In the genomic region with DNA sequence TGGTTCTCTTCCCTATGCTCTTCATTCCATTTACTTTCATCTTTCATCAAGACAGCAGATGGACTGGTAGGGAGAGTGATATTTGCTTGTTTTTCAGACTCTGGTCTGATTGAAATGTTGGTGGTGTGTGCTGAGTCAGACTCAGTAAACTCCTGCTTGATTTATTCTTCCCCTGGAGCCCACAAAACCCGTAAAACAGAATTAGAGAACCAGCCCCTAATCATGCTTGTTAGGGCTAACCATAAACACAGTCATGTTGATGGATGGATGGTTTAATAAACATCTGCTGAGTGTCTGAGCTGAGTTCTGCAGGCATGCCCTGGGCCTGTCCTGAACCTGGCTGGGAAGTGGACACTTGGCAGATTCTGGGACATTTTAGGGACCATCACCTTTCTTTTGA, we compare ENCODE assay signal across 20 cellular contexts. TPM values are rescaled to one million over a fixed set of nuclear protein-coding genes. Genes with fewer than 3 reads are reported as not detected.
DNase-seq lines count a peak whose midpoint lies in the region; ATAC-seq and TF ChIP-seq lines count a peak whose summit lies in the region.
"Had no signal": no experiment of that assay in that cellular context is flagged by ENCODE, and none has a peak within 500 bp of the region (broad histone marks: within the 10 kb centered on the region; RNA-seq: fewer than 3 reads in every experiment).

No MANE protein-coding gene starts in this region.

- DNase-seq in BJ (ENCODE audit: low read depth) = peak; percentile 19
- peak; percentile 52 for DNase-seq in PC-3
- DNase-seq in islet precursor cell = peak; percentile 66
- no peak for DNase-seq in MG63
- DNase-seq in SKM-1 treated with dmso at 0.1 percent for 144 hours (lab: John Stamatoyannopoulos, UW; ENCODE audit: unreplicated experiment) = no peak
- no peak for DNase-seq in stimulated activated CD4-positive, alpha-beta T cell treated with anti-CD3 and anti-CD28 coated beads, Interleukin-1b, Interleukin-23, amount 100 ng/mL, for 48 hours
- DNase-seq: activated CD8-positive, alpha-beta T cell treated with anti-CD3 and anti-CD28 coated beads for 36 hours; activated naive CD4-positive, alpha-beta T cell treated with anti-CD3 and anti-CD28 coated beads, Interleukin-2, amount 50 U/mL, for 16 hours; activated T-cell treated with anti-CD3 and anti-CD28 coated beads, Interleukin-2, amount 50 U/mL, for 4 hours; CD4-positive, alpha-beta T cell; effector CD8-positive, alpha-beta T cell; glutamatergic neuron; NCI-H2227 treated with DMSO at 0.1 percent for 48 hours; SHP77 treated with DMSO at 0.1 percent for 48 hours; T-helper 2 cell had no signal

- intact Hi-C loops in PC-3 (cut with micrococcal nuclease) = loop anchor here (5.0 kb wide), 1 partner anchor 43 kb away; no protein-coding TSS in a partner anchor

- CTCF ChIA-PET in BJ (lab: Yijun Ruan, JAX) (interaction anchor here (0.8 to 0.9 kb wide), 2 partner anchors 8 to 10 kb away, joined by 3 to 4 read pairs; no protein-coding TSS in a partner anchor), HEK293 (lab: Yijun Ruan, JAX) (no interaction called here), PC-3 (lab: Charles Lee) (interaction anchor here (0.6 kb wide), 1 partner anchor 82 kb away, joined by 4 read pairs; no protein-coding TSS in a partner anchor)

- BruUV-seq in PC-3 (replicated peaks; lab: Mats Ljungman, UMichigan) = no TSS peak

- no peak overlapping the region for H3K4me2 ChIP-seq in PC-3 (ENCODE audit: low read length)

- H3F3A ChIP-seq in PC-3 (ENCODE audit: low read length, unreplicated experiment) = no peaks in the 10 kb centered on the region

- POLR2A ChIA-PET in BJ (lab: Charles Lee) = interaction anchor here (0.6 kb wide), 1 partner anchor 566 kb away, joined by 3 read pairs; no protein-coding TSS in a partner anchor
- POLR2A ChIA-PET in HEK293 (lab: Yijun Ruan, JAX) = no interaction called here
- POLR2A ChIA-PET in PC-3 (lab: Charles Lee; ENCODE audit: unreplicated experiment) = no interaction called here

- no peaks in the 10 kb centered on the region for H4K20me1 ChIP-seq in PC-3 (ENCODE audit: low read length)

- no peaks in the 10 kb centered on the region for H3K9me3 ChIP-seq in HEK293 (ENCODE audit: control insufficient read depth, insufficient read depth, low read depth, low read length)
- no peaks in the 10 kb centered on the region for H3K9me3 ChIP-seq in PC-3 (ENCODE audit: low read length)
- H3K9me3 ChIP-seq in MG63 = no peaks in the 10 kb centered on the region
- H3K9me3 ChIP-seq: suprapubic skin had no signal

- H3K4me1 ChIP-seq in HEK293 (ENCODE audit: control insufficient read depth, insufficient read depth, low read length) (peaks cover 11% of the 10 kb centered on the region), PC-3 (ENCODE audit: insufficient read depth, low read length) (peaks cover 39% of the 10 kb centered on the region)
- H3K4me1 ChIP-seq: suprapubic skin had no signal

- TF ChIP-seq CTCF in BJ (IDR thresholded peaks at IDR 0.05; ENCODE audit: insufficient read depth, low read depth, low read length) (no peak), HEK293 (tag by site-specific recombination; IDR thresholded peaks at IDR 0.05) (no peak), PC-3 (conservative IDR thresholded peaks at IDR 0.05; ENCODE audit: low read depth, low read length) (no peak)

- no peak overlapping the region for H2AFZ ChIP-seq in PC-3 (ENCODE audit: low read length)

- H3K4me3 ChIP-seq in BJ (ENCODE audit: low read depth, low read length) = no peak overlapping the region
- no peak overlapping the region for H3K4me3 ChIP-seq in HEK293 (ENCODE audit: low read depth, low read length)
- no peak overlapping the region for H3K4me3 ChIP-seq in PC-3 (ENCODE audit: low read length)
- no peak overlapping the region for H3K4me3 ChIP-seq in MG63
- H3K4me3 ChIP-seq: suprapubic skin had no signal

- no peaks in the 10 kb centered on the region for H3K27me3 ChIP-seq in BJ (ENCODE audit: control insufficient read depth, insufficient read depth, low read length)
- no peaks in the 10 kb centered on the region for H3K27me3 ChIP-seq in PC-3 (ENCODE audit: low read length)
- peaks cover 3% of the 10 kb centered on the region; the same call in 1 of the 2 replicates for H3K27me3 ChIP-seq in MG63
- H3K27me3 ChIP-seq: suprapubic skin had no signal

- peak overlapping the region; percentile 67 for H3K27ac ChIP-seq in HEK293 (ENCODE audit: extremely low read depth, low read depth, low read length)
- no peak overlapping the region for H3K27ac ChIP-seq in PC-3 (ENCODE audit: low read length)
- H3K27ac ChIP-seq: suprapubic skin had no signal

- H3K36me3 ChIP-seq in BJ (ENCODE audit: control insufficient read depth, insufficient read depth, low read length) (no peaks in the 10 kb centered on the region), HEK293 (ENCODE audit: control insufficient read depth in 2 of 2, insufficient read depth in 1 of 2, low read length in 2 of 2) (no peaks in the 10 kb centered on the region), PC-3 (ENCODE audit: low read depth, low read length) (no peaks in the 10 kb centered on the region), MG63 (no peaks in the 10 kb centered on the region)
- H3K36me3 ChIP-seq: suprapubic skin had no signal

- H3K79me2 ChIP-seq in PC-3 (ENCODE audit: low read length) = 0 out of 2 replicates have a peak, but pooled peaks cover 5% of the 10 kb centered on the region

- no peaks in the 10 kb centered on the region for H3K9me2 ChIP-seq in PC-3 (replicated peaks; ENCODE audit: low read length)

- ATAC-seq in PC-3 (peak; percentile 70), SK-N-SH treated with all-trans-retinoic acid at 6 μM for 48 hours (no peak)
- ATAC-seq: activated CD8-positive, alpha-beta T cell treated with anti-CD3 and anti-CD28 coated beads for 36 hours; activated T-cell treated with anti-CD3 and anti-CD28 coated beads, Interleukin-2, amount 50 U/mL, for 4 hours; esophagus mucosa; WTC11 had no signal

- H3K9ac ChIP-seq in PC-3 (ENCODE audit: low read length) = no peak overlapping the region

TF ChIP-seq in HEK293, 187 proteins besides CTCF, POLR2A, EP300 and RAD21 (continues in another document):
- TF ChIP-seq, protein P1, sequence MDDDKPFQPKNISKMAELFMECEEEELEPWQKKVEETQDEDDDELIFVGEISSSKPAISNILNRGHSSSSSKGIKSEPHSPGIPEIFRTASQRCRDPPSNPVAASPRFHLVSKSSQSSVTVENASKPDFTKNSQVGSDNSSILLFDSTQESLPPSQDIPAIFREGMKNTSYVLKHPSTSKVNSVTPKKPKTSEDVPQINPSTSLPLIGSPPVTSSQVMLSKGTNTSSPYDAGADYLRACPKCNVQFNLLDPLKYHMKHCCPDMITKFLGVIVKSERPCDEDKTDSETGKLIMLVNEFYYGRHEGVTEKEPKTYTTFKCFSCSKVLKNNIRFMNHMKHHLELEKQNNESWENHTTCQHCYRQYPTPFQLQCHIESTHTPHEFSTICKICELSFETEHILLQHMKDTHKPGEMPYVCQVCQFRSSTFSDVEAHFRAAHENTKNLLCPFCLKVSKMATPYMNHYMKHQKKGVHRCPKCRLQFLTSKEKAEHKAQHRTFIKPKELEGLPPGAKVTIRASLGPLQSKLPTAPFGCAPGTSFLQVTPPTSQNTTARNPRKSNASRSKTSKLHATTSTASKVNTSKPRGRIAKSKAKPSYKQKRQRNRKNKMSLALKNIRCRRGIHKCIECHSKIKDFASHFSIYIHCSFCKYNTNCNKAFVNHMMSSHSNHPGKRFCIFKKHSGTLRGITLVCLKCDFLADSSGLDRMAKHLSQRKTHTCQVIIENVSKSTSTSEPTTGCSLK (tag by site-specific recombination; IDR thresholded peaks at IDR 0.05) = no peak

TF ChIP-seq in SK-N-SH treated with all-trans-retinoic acid at 6 μM for 48 hours, 23 proteins besides CTCF, POLR2A, EP300 and RAD21 (continues in another document):
- TF ChIP-seq ESRRG (CRISPR knock-in tag; IDR thresholded peaks at IDR 0.05) (no peak), OSR1 (CRISPR knock-in tag; IDR thresholded peaks at IDR 0.05) (no peak), GLIS3 (CRISPR knock-in tag; IDR thresholded peaks at IDR 0.05) (no peak), ZNF70 (CRISPR knock-in tag; IDR thresholded peaks at IDR 0.05) (no peak)
- TF ChIP-seq, protein P2, sequence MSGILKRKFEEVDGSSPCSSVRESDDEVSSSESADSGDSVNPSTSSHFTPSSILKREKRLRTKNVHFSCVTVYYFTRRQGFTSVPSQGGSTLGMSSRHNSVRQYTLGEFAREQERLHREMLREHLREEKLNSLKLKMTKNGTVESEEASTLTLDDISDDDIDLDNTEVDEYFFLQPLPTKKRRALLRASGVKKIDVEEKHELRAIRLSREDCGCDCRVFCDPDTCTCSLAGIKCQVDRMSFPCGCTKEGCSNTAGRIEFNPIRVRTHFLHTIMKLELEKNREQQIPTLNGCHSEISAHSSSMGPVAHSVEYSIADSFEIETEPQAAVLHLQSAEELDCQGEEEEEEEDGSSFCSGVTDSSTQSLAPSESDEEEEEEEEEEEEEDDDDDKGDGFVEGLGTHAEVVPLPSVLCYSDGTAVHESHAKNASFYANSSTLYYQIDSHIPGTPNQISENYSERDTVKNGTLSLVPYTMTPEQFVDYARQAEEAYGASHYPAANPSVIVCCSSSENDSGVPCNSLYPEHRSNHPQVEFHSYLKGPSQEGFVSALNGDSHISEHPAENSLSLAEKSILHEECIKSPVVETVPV (CRISPR knock-in tag; IDR thresholded peaks at IDR 0.05) = no peak
- TF ChIP-seq, protein P3, sequence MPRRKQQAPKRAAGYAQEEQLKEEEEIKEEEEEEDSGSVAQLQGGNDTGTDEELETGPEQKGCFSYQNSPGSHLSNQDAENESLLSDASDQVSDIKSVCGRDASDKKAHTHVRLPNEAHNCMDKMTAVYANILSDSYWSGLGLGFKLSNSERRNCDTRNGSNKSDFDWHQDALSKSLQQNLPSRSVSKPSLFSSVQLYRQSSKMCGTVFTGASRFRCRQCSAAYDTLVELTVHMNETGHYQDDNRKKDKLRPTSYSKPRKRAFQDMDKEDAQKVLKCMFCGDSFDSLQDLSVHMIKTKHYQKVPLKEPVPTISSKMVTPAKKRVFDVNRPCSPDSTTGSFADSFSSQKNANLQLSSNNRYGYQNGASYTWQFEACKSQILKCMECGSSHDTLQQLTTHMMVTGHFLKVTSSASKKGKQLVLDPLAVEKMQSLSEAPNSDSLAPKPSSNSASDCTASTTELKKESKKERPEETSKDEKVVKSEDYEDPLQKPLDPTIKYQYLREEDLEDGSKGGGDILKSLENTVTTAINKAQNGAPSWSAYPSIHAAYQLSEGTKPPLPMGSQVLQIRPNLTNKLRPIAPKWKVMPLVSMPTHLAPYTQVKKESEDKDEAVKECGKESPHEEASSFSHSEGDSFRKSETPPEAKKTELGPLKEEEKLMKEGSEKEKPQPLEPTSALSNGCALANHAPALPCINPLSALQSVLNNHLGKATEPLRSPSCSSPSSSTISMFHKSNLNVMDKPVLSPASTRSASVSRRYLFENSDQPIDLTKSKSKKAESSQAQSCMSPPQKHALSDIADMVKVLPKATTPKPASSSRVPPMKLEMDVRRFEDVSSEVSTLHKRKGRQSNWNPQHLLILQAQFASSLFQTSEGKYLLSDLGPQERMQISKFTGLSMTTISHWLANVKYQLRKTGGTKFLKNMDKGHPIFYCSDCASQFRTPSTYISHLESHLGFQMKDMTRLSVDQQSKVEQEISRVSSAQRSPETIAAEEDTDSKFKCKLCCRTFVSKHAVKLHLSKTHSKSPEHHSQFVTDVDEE (CRISPR knock-in tag; IDR thresholded peaks at IDR 0.05) = no peak

RNA-seq across cellular contexts. Expression of a gene that starts 24.8 kb away (rescaled TPM):
- polyA plus RNA-seq in BJ (2011; rRNA removed) = 0.39 and 0.50 TPM in 2 replicates
- 1.6 TPM in 2 replicates for polyA minus RNA-seq in BJ (2011; rRNA and poly(A)+ RNA removed)
- total RNA-seq in PC-3 (2014; rRNA removed) = 1.6 and 2.6 TPM in 2 replicates
- total RNA-seq in MG63 (2014; rRNA removed; shearing (Covaris generic); ENCODE audit: low replicate concordance) = not detected in 2 replicates
- total RNA-seq: CD4-positive, alpha-beta T cell had no signal

Comparison
In these comparisons a context has a peak if more than half of its experiments do, and no peak if none do; other contexts are left out.
1. DNase-seq: peak in BJ (single experiment), PC-3 (single experiment) and islet precursor cell (single experiment); none in MG63 (single experiment), SKM-1 treated with dmso at 0.1 percent for 144 hours (single experiment) and stimulated activated CD4-positive, alpha-beta T cell treated with anti-CD3 and anti-CD28 coated beads, Interleukin-1b, Interleukin-23, amount 100 ng/mL, for 48 hours (single experiment).